In genomic region chr2:213271947-213272346, GRCh38 we compare ENCODE assay signal across 27 cellular contexts.
"Had no signal": no experiment of that assay in that cellular context is flagged by ENCODE, and none has a peak within 500 bp of the region (broad histone marks: within the 10 kb centered on the region; RNA-seq: fewer than 3 reads in every experiment).

No MANE protein-coding gene starts in this region.

- H3K27me3 ChIP-seq: stomach, suprapubic skin, testis, thyroid gland, tibial artery, tibial nerve, transverse colon, upper lobe of left lung, upper lobe of right lung, uterus, vagina had no signal

- H3K36me3 ChIP-seq: stomach, suprapubic skin, thoracic aorta, thyroid gland, tibial artery, tibial nerve, transverse colon, upper lobe of left lung, upper lobe of right lung, uterus, vagina had no signal

- H3K27ac ChIP-seq: stomach, suprapubic skin, testis, thoracic aorta, thyroid gland, tibial artery, tibial nerve, transverse colon, upper lobe of left lung, upper lobe of right lung, uterus, vagina had no signal

- H3K4me3 ChIP-seq: stomach, suprapubic skin, testis, thoracic aorta, thyroid gland, tibial artery, tibial nerve, transverse colon, upper lobe of left lung, upper lobe of right lung, uterus, vagina had no signal

- DNase-seq: stimulated activated CD4-positive, alpha-beta T cell treated with anti-CD3 and anti-CD28 coated beads, Interleukin-2, amount 100 ng/mL, for 48 hours; stimulated activated CD4-positive, alpha-beta T cell treated with anti-CD3 and anti-CD28 coated beads, Interleukin-4, amount 100 ng/mL, for 1 hour; stimulated activated CD4-positive, alpha-beta T cell treated with anti-CD3 and anti-CD28 coated beads, Interleukin-4, amount 100 ng/mL, for 24 hours; stimulated activated CD4-positive, alpha-beta T cell treated with anti-CD3 and anti-CD28 coated beads, Interleukin-4, amount 100 ng/mL, for 4 hours; stimulated activated CD8-positive, alpha-beta memory T cell treated with anti-CD3 and anti-CD28 coated beads, Interleukin-4, amount 100 ng/mL, for 48 hours; stimulated activated naive B cell treated with anti-CD40 and anti-IgM and Interleukin-4, amounts not matched to agents 10 μg/mL and 1 μg/mL and 100 μg/mL, for 72 hours; stimulated activated naive CD4-positive, alpha-beta T cell; stimulated activated naive CD4-positive, alpha-beta T cell treated with Interleukin-2 at 50 U/mL for 16 hours; stimulated activated naive CD8-positive, alpha-beta T cell treated with anti-CD3 and anti-CD28 coated beads, Interleukin-15, amount 100 ng/mL, for 72 hours; stimulated activated naive CD8-positive, alpha-beta T cell treated with anti-CD3 and anti-CD28 coated beads, Interleukin-15, Interleukin-2, amounts not matched to agents 100 U/mL and 50 U/mL, for 24 hours; stomach; substantia nigra; testis; thyroid gland; tibial artery; transverse colon; trophoblast cell; upper lobe of left lung; upper lobe of right lung; uterus had no signal

- ATAC-seq: stimulated activated effector memory CD8-positive, alpha-beta T cell treated with anti-CD3 and anti-CD28 coated beads, Interleukin-12 subunit alpha, Interleukin-12 subunit beta, amount 100 ng/mL, for 72 hours; stimulated activated memory B cell treated with anti-CD40 and anti-IgM and Interleukin-4, amounts not matched to agents 10 μg/mL and 1 μg/mL and 100 μg/mL, for 72 hours; stimulated activated naive B cell treated with anti-CD40 and anti-IgM and Interleukin-4, amounts not matched to agents 10 μg/mL and 1 μg/mL and 100 μg/mL, for 72 hours; stimulated activated naive CD8-positive, alpha-beta T cell treated with anti-CD3 and anti-CD28 coated beads, Interleukin-15, amount 100 ng/mL, for 72 hours; stimulated activated naive CD8-positive, alpha-beta T cell treated with anti-CD3 and anti-CD28 coated beads, Interleukin-15, Interleukin-2, amounts not matched to agents 100 U/mL and 50 U/mL, for 24 hours; upper lobe of right lung had no signal

- H3K9me3 ChIP-seq: suprapubic skin, testis, thyroid gland, upper lobe of right lung, uterus, vagina had no signal

- H3K4me1 ChIP-seq: stomach, suprapubic skin, testis, thyroid gland, tibial artery, tibial nerve, transverse colon, upper lobe of left lung, upper lobe of right lung, uterus, vagina had no signal

- FAIRE-seq: urothelium cell line had no signal
